2 cellular contexts compared by ENCODE assay signal in the genomic region with DNA sequence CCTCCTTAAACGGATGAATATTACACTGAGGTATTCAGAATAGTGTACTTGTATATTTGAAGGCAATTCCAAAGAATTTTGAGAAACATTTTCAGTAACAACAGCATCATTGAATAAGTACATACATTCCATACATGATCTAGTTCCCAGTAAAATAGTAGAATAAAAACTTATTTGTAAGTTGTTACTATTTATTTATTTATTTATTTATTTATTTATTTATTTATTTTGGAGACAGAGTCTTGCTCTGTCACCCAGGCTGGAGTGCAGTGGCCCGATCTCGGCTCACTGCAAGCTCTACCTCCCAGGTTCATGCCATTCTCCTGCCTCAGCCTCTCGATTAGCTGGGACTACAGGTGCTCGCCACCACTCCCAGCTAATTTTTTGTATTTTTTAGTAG. TPM values are rescaled to one million over a fixed set of nuclear protein-coding genes. Genes with fewer than 3 reads are reported as not detected.
DNase-seq lines count a peak whose midpoint lies in the region; ATAC-seq, FAIRE-seq and TF ChIP-seq lines count a peak whose summit lies in the region.
"Not testable (repeated sequence)": the region's sequence is repeated elsewhere in the genome, so short reads cannot be mapped to it uniquely, and the experiment has no call there.

No MANE protein-coding gene starts in this region.

- TF ChIP-seq EP300 in A549 (IDR thresholded peaks at IDR 0.05), result not testable (repeated sequence)

- WGBS in A549 (ENCODE audit: missing lambda C conversion rate), result 61% methylated on average over 5 of the region's 5 CpGs

- H3K4me3 ChIP-seq in A549; HEK293 (ENCODE audit: low read depth, low read length): not testable (repeated sequence)

- H3K9me3 ChIP-seq in A549; HEK293 (ENCODE audit: control insufficient read depth, insufficient read depth, low read depth, low read length): not testable (repeated sequence)

- not testable (repeated sequence) for H3K4me2 ChIP-seq in A549

- not testable (repeated sequence) for DNase-seq in A549 (ENCODE audit: low read depth in 1 of 2, low spot score in 1 of 2)

- TF ChIP-seq RAD21 in A549 (conservative IDR thresholded peaks at IDR 0.05 in 1 of 2, IDR thresholded peaks at IDR 0.05 in 1 of 2), result not testable (repeated sequence)

- not testable (repeated sequence) for TF ChIP-seq CTCF in A549 (IDR thresholded peaks at IDR 0.05); HEK293 (tag by site-specific recombination; IDR thresholded peaks at IDR 0.05)

- not testable (repeated sequence) for ATAC-seq in A549

- not testable (repeated sequence) for H3K4me1 ChIP-seq in A549; HEK293 (ENCODE audit: control insufficient read depth, insufficient read depth, low read length)

- H3K36me3 ChIP-seq in HEK293 (ENCODE audit: control insufficient read depth in 2 of 2, insufficient read depth in 1 of 2, low read length in 2 of 2), result not testable (repeated sequence)

- CTCF ChIA-PET in A549 (lab: Yijun Ruan, JAX), result interaction anchor here (0.6 kb wide), 1 partner anchor 11 kb away, joined by 3 read pairs; no protein-coding TSS in a partner anchor
- CTCF ChIA-PET in HEK293 (lab: Yijun Ruan, JAX), result not testable (repeated sequence)

- not testable (repeated sequence) for TF ChIP-seq POLR2A in A549 (IDR thresholded peaks at IDR 0.05; ENCODE audit: low read length)

- not testable (repeated sequence) for H3K27ac ChIP-seq in A549; HEK293 (ENCODE audit: extremely low read depth, low read depth, low read length)

- POLR2A ChIA-PET in A549 (lab: Yijun Ruan, JAX); HEK293 (lab: Yijun Ruan, JAX): not testable (repeated sequence)

- not testable (repeated sequence) for FAIRE-seq in A549 (lab: Jason Lieb, UNC)

TF ChIP-seq in A549, 52 proteins besides CTCF, POLR2A, EP300 and RAD21:
- peak; percentile 93 for TF ChIP-seq ZC3H11A (IDR thresholded peaks at IDR 0.05)

TF ChIP-seq in HEK293, 187 proteins besides CTCF, POLR2A, EP300 and RAD21 (continues in another document):
- TF ChIP-seq ZNF560 (tag by site-specific recombination; IDR thresholded peaks at IDR 0.05; ENCODE audit: borderline replicate concordance) (peak; percentile 77), ZNF223 (tag by site-specific recombination; IDR thresholded peaks at IDR 0.05) (0 out of 2 replicates have a peak, but pooled peaks have one; percentile 20), ZXDB (tag by site-specific recombination; IDR thresholded peaks at IDR 0.05) (0 out of 2 replicates have a peak, but pooled peaks have one; percentile 55), ZNF623 (tag by site-specific recombination; IDR thresholded peaks at IDR 0.05) (peak; percentile 71), ZNF426 (tag by site-specific recombination; IDR thresholded peaks at IDR 0.05) (peak; percentile 85), ZBTB8A (tag by site-specific recombination; IDR thresholded peaks at IDR 0.05) (peak; percentile 68), RBAK (tag by site-specific recombination; IDR thresholded peaks at IDR 0.05) (0 out of 2 replicates have a peak, but pooled peaks have one; percentile 21), ZFP37 (tag by site-specific recombination; IDR thresholded peaks at IDR 0.05) (peak; percentile 52; the same call in 1 of the 2 replicates)
- TF ChIP-seq, protein P1, sequence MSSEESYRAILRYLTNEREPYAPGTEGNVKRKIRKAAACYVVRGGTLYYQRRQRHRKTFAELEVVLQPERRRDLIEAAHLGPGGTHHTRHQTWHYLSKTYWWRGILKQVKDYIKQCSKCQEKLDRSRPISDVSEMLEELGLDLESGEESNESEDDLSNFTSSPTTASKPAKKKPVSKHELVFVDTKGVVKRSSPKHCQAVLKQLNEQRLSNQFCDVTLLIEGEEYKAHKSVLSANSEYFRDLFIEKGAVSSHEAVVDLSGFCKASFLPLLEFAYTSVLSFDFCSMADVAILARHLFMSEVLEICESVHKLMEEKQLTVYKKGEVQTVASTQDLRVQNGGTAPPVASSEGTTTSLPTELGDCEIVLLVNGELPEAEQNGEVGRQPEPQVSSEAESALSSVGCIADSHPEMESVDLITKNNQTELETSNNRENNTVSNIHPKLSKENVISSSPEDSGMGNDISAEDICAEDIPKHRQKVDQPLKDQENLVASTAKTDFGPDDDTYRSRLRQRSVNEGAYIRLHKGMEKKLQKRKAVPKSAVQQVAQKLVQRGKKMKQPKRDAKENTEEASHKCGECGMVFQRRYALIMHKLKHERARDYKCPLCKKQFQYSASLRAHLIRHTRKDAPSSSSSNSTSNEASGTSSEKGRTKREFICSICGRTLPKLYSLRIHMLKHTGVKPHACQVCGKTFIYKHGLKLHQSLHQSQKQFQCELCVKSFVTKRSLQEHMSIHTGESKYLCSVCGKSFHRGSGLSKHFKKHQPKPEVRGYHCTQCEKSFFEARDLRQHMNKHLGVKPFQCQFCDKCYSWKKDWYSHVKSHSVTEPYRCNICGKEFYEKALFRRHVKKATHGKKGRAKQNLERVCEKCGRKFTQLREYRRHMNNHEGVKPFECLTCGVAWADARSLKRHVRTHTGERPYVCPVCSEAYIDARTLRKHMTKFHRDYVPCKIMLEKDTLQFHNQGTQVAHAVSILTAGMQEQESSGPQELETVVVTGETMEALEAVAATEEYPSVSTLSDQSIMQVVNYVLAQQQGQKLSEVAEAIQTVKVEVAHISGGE (tag by site-specific recombination; conservative IDR thresholded peaks at IDR 0.05; ENCODE audit: low read depth), result peak; percentile 74
- TF ChIP-seq, protein P2, sequence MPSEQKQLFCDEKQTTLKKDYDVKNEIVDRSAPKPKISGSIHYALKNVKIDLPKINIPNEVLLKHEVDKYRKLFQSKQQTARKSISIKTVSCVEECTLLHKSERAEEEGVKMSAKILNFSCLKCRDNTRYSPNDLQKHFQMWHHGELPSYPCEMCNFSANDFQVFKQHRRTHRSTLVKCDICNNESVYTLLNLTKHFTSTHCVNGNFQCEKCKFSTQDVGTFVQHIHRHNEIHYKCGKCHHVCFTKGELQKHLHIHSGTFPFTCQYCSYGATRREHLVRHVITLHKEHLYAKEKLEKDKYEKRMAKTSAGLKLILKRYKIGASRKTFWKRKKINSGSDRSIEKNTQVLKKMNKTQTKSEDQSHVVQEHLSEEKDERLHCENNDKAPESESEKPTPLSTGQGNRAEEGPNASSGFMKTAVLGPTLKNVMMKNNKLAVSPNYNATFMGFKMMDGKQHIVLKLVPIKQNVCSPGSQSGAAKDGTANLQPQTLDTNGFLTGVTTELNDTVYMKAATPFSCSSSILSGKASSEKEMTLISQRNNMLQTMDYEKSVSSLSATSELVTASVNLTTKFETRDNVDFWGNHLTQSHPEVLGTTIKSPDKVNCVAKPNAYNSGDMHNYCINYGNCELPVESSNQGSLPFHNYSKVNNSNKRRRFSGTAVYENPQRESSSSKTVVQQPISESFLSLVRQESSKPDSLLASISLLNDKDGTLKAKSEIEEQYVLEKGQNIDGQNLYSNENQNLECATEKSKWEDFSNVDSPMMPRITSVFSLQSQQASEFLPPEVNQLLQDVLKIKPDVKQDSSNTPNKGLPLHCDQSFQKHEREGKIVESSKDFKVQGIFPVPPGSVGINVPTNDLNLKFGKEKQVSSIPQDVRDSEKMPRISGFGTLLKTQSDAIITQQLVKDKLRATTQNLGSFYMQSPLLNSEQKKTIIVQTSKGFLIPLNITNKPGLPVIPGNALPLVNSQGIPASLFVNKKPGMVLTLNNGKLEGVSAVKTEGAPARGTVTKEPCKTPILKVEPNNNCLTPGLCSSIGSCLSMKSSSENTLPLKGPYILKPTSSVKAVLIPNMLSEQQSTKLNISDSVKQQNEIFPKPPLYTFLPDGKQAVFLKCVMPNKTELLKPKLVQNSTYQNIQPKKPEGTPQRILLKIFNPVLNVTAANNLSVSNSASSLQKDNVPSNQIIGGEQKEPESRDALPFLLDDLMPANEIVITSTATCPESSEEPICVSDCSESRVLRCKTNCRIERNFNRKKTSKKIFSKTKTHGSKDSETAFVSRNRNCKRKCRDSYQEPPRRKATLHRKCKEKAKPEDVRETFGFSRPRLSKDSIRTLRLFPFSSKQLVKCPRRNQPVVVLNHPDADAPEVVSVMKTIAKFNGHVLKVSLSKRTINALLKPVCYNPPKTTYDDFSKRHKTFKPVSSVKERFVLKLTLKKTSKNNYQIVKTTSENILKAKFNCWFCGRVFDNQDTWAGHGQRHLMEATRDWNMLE (tag by site-specific recombination; conservative IDR thresholded peaks at IDR 0.05; ENCODE audit: low read depth), result peak; percentile 82
- TF ChIP-seq, protein P3, sequence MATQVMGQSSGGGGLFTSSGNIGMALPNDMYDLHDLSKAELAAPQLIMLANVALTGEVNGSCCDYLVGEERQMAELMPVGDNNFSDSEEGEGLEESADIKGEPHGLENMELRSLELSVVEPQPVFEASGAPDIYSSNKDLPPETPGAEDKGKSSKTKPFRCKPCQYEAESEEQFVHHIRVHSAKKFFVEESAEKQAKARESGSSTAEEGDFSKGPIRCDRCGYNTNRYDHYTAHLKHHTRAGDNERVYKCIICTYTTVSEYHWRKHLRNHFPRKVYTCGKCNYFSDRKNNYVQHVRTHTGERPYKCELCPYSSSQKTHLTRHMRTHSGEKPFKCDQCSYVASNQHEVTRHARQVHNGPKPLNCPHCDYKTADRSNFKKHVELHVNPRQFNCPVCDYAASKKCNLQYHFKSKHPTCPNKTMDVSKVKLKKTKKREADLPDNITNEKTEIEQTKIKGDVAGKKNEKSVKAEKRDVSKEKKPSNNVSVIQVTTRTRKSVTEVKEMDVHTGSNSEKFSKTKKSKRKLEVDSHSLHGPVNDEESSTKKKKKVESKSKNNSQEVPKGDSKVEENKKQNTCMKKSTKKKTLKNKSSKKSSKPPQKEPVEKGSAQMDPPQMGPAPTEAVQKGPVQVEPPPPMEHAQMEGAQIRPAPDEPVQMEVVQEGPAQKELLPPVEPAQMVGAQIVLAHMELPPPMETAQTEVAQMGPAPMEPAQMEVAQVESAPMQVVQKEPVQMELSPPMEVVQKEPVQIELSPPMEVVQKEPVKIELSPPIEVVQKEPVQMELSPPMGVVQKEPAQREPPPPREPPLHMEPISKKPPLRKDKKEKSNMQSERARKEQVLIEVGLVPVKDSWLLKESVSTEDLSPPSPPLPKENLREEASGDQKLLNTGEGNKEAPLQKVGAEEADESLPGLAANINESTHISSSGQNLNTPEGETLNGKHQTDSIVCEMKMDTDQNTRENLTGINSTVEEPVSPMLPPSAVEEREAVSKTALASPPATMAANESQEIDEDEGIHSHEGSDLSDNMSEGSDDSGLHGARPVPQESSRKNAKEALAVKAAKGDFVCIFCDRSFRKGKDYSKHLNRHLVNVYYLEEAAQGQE (tag by site-specific recombination; IDR thresholded peaks at IDR 0.05), result peak; percentile 56; the same call in 1 of the 2 replicates

RNA-seq across cellular contexts. Expression of a gene that starts 14.9 kb away (rescaled TPM):
- polyA plus RNA-seq in A549 (2011; rRNA removed) (9.1 and 9.3 TPM in 2 replicates), A549 (2017; fragmentation: RNase III; extraction: RNeasy Plus Mini Kit Qiagen cat#74134 plus additional on column Dnase treatment) (8.7 to 9.4 TPM (median 8.8 TPM) in 3 replicates)
- polyA plus RNA-seq in A549 (2012; cell fraction: cytosol; rRNA removed), result 1.5 and 2.6 TPM in 2 replicates
- polyA plus RNA-seq in A549 (2012; cell fraction: nucleus; rRNA removed), result 1.6 and 2.2 TPM in 2 replicates
- 9.2 and 10.9 TPM in 2 replicates for polyA minus RNA-seq in A549 (2011; rRNA and poly(A)+ RNA removed)
